In genomic region chr7:137656850-137657232, GRCh38 we compare ENCODE assay signal across 9 cellular contexts.
DNase-seq lines count a peak whose midpoint lies in the region; ATAC-seq and TF ChIP-seq lines count a peak whose summit lies in the region.
"Had no signal": no experiment of that assay in that cellular context is flagged by ENCODE, and none has a peak within 500 bp of the region (broad histone marks: within the 10 kb centered on the region; RNA-seq: fewer than 3 reads in every experiment).

No MANE protein-coding gene starts in this region.

- H3K4me3 Mint-ChIP-seq in WTC11: no peak overlapping the region
- H3K4me3 Mint-ChIP-seq: B cell; CD8-positive, alpha-beta T cell had no signal

- ATAC-seq in GM18858 (IDR thresholded peaks at IDR 0.05; ENCODE audit: unreplicated experiment) (no peak), WTC11 (no peak), GM21360 (IDR thresholded peaks at IDR 0.05; ENCODE audit: unreplicated experiment) (no peak)
- ATAC-seq: CD8-positive, alpha-beta T cell had no signal

- H3K36me3 Mint-ChIP-seq in WTC11: no peaks in the 10 kb centered on the region
- H3K36me3 Mint-ChIP-seq: CD8-positive, alpha-beta T cell had no signal

- no peaks in the 10 kb centered on the region for H3K27me3 Mint-ChIP-seq in WTC11 (ENCODE audit: low read depth)

- no peaks in the 10 kb centered on the region for H3K27me3 ChIP-seq in ACC112 (ENCODE audit: insufficient read depth, low read length)
- no peaks in the 10 kb centered on the region for H3K27me3 ChIP-seq in GM23248 (replicated peaks; ENCODE audit: insufficient read depth)
- no peaks in the 10 kb centered on the region for H3K27me3 ChIP-seq in osteoblast (ENCODE audit: insufficient read depth, low read length)

- H3K79me2 ChIP-seq in ACC112 (ENCODE audit: control insufficient read depth, insufficient read depth, low read length, unreplicated experiment) (no peaks in the 10 kb centered on the region), GM23248 (ENCODE audit: insufficient read depth) (peaks cover 5% of the 10 kb centered on the region; the same call in 1 of the 2 replicates), osteoblast (ENCODE audit: insufficient read depth, low read length) (no peaks in the 10 kb centered on the region)

- POLR2A ChIA-PET in WTC11 (lab: Charles Lee): no interaction called here

- peaks cover 39% of the 10 kb centered on the region for H3K4me1 ChIP-seq in ACC112 (ENCODE audit: control insufficient read depth, insufficient read depth, low read length, unreplicated experiment)
- peaks cover 32% of the 10 kb centered on the region for H3K4me1 ChIP-seq in GM23248 (ENCODE audit: insufficient read depth)
- peaks cover 19% of the 10 kb centered on the region for H3K4me1 ChIP-seq in osteoblast (ENCODE audit: insufficient read depth, low read length)

- in situ Hi-C loops in GM23248 (cut with MboI): no loop called here

- H3K9me3 Mint-ChIP-seq in WTC11: no peaks in the 10 kb centered on the region
- H3K9me3 Mint-ChIP-seq: CD8-positive, alpha-beta T cell had no signal

- H4K20me1 ChIP-seq in GM23248 (ENCODE audit: insufficient read depth): no peaks in the 10 kb centered on the region
- H4K20me1 ChIP-seq in osteoblast (ENCODE audit: insufficient read depth, low read length): no peaks in the 10 kb centered on the region

- H3K4me3 ChIP-seq in ACC112 (ENCODE audit: low read depth, low read length): no peak overlapping the region
- no peak overlapping the region for H3K4me3 ChIP-seq in GM23248
- no peak overlapping the region for H3K4me3 ChIP-seq in osteoblast (ENCODE audit: insufficient read depth, low read length)

- peak overlapping the region; percentile 61 for H3K9ac ChIP-seq in GM23248

- H3K4me2 ChIP-seq in GM23248 (ENCODE audit: unreplicated experiment) (peak overlapping the region; percentile 37), osteoblast (ENCODE audit: insufficient read depth, low read length) (no peak overlapping the region)

- 26 to 27% methylated on average over 3 of the region's 3 CpGs for WGBS in GM23248 (ENCODE audit: low coverage in 1 of 2, low lambda C conversion rate in 2 of 2, missing lambda C conversion rate in 2 of 2), 2 experiments

- no peaks in the 10 kb centered on the region for H3K9me2 ChIP-seq in GM23248 (ENCODE audit: insufficient read depth)

- H3K36me3 ChIP-seq in ACC112 (ENCODE audit: insufficient read depth, low read length): no peaks in the 10 kb centered on the region
- peaks cover 7% of the 10 kb centered on the region; the same call in 1 of the 2 replicates for H3K36me3 ChIP-seq in GM23248 (ENCODE audit: low read depth)
- peaks cover 5% of the 10 kb centered on the region for H3K36me3 ChIP-seq in osteoblast (ENCODE audit: insufficient read depth, low read length)

- H3K9me3 ChIP-seq in GM23248 (ENCODE audit: low read depth) (no peaks in the 10 kb centered on the region), osteoblast (ENCODE audit: low read depth, low read length) (no peaks in the 10 kb centered on the region)

- peaks cover 41% of the 10 kb centered on the region for H3K4me1 Mint-ChIP-seq in WTC11
- H3K4me1 Mint-ChIP-seq: B cell had no signal

- no peak overlapping the region for H3K27ac Mint-ChIP-seq in WTC11
- H3K27ac Mint-ChIP-seq: B cell; CD8-positive, alpha-beta T cell had no signal

- peaks cover 17% of the 10 kb centered on the region for H3F3A ChIP-seq in GM23248 (ENCODE audit: insufficient read depth)

- DNase-seq in GM23248 (peak; percentile 58), dermis blood vessel endothelial cell (peak; percentile 20), osteoblast (ENCODE audit: insufficient read length, low spot score, missing footprints) (no peak), WTC11 (ENCODE audit: low spot score) (no peak)

- peak overlapping the region; percentile 60 for H3K27ac ChIP-seq in ACC112 (ENCODE audit: low read depth, low read length)
- H3K27ac ChIP-seq in GM23248: peak overlapping the region; percentile 60
- H3K27ac ChIP-seq in osteoblast (ENCODE audit: low read depth, low read length): peak overlapping the region; percentile 67

- CTCF ChIA-PET in WTC11 (lab: Charles Lee): interaction anchor here (0.5 to 2.4 kb wide), 24 partner anchors 9 to 964 kb away, joined by 3 to 13 read pairs (median 4); partner anchors contain the start of gene DGKI

- peak overlapping the region; percentile 76 for H2AFZ ChIP-seq in ACC112 (ENCODE audit: low read length, unreplicated experiment)
- peak overlapping the region; percentile 78 for H2AFZ ChIP-seq in GM23248
- peak overlapping the region; percentile 35 for H2AFZ ChIP-seq in osteoblast (ENCODE audit: low read length)

- TF ChIP-seq CTCF in osteoblast (IDR thresholded peaks at IDR 0.05; ENCODE audit: extremely low read depth, low read depth, low read length) (no peak), WTC11 (IDR thresholded peaks at IDR 0.05) (no peak)

TF ChIP-seq in WTC11, 78 proteins besides CTCF, POLR2A, EP300 and RAD21 (continues in another document):
- TF ChIP-seq MLX (CRISPR knock-in tag; IDR thresholded peaks at IDR 0.05) (no peak), ZNF671 (CRISPR knock-in tag; IDR thresholded peaks at IDR 0.05) (no peak), SOX15 (CRISPR knock-in tag; IDR thresholded peaks at IDR 0.05) (no peak), RELA (CRISPR knock-in tag; IDR thresholded peaks at IDR 0.05; ENCODE audit: borderline replicate concordance) (no peak), GABPB1 (CRISPR knock-in tag; IDR thresholded peaks at IDR 0.05) (no peak), JAZF1 (CRISPR knock-in tag; IDR thresholded peaks at IDR 0.05) (no peak), ELF4 (CRISPR knock-in tag; IDR thresholded peaks at IDR 0.05; ENCODE audit: low read depth) (no peak), TEAD4 (CRISPR knock-in tag; IDR thresholded peaks at IDR 0.05) (no peak), USF2 (CRISPR knock-in tag; IDR thresholded peaks at IDR 0.05) (no peak), ZNF532 (CRISPR knock-in tag; IDR thresholded peaks at IDR 0.05; ENCODE audit: borderline replicate concordance) (no peak), PRRX2 (CRISPR knock-in tag; IDR thresholded peaks at IDR 0.05) (no peak), ZNF512 (CRISPR knock-in tag; IDR thresholded peaks at IDR 0.05; ENCODE audit: borderline replicate concordance) (no peak), CREM (CRISPR knock-in tag; IDR thresholded peaks at IDR 0.05) (no peak), EMX1 (CRISPR knock-in tag; IDR thresholded peaks at IDR 0.05) (no peak)

Comparison
In these comparisons a context has a peak if more than half of its experiments do, and no peak if none do; other contexts are left out.
1. DNase-seq: peak in GM23248 (single experiment) and dermis blood vessel endothelial cell (single experiment); none in osteoblast (single experiment) and WTC11 (single experiment).
2. Peak in every context shown above with its lines, with median percentiles within 50 percentile points of each other: H2AFZ ChIP-seq and H3K27ac ChIP-seq.